Comparison of ENCODE assay signal across 8 cellular contexts in genomic region chr20:38926142-38926933, GRCh38. TPM values are rescaled to one million over a fixed set of nuclear protein-coding genes. Genes with fewer than 3 reads are reported as not detected.
DNase-seq lines count a peak whose midpoint lies in the region; ATAC-seq lines count a peak whose summit lies in the region.

FAM83D (plus strand) TSS chr20:38926417; CDS start chr20:38926443, 26 bp downstream.

- DNase-seq in C1 segment of cervical spinal cord (lab: John Stamatoyannopoulos, UW) (peak; percentile 11 to 93 (median 86)), NCI-H526 treated with DMSO at 0.1 percent for 48 hours (lab: John Stamatoyannopoulos, UW) (peak; percentile 98), dedifferentiated amniotic fluid mesenchymal stem cell (ENCODE audit: extremely low spot score) (peak; percentile 96), left lobe of liver (ENCODE audit: low spot score) (peak; percentile 98)
- DNase-seq in activated CD4-positive, alpha-beta T cell treated with anti-CD3 and anti-CD28 coated beads for 48 hours = peak; percentile 98
- peak; percentile 92 to 97 for DNase-seq in stimulated activated CD4-positive, alpha-beta T cell treated with anti-CD3 and anti-CD28 coated beads, Interleukin-2, amount 100 ng/mL, for 24 hours

- ATAC-seq in GM19351 (IDR thresholded peaks at IDR 0.05; ENCODE audit: unreplicated experiment) (peak; percentile 94), HG03520 (IDR thresholded peaks at IDR 0.05; ENCODE audit: unreplicated experiment) (peak; percentile 87), left lobe of liver (peak; percentile 94)

RNA-seq across cellular contexts. Expression of gene FAM83D, which starts in this region (rescaled TPM):
- 2.9 TPM for total RNA-seq in left lobe of liver

Comparison
In these comparisons a context has a peak if more than half of its experiments do, and no peak if none do; other contexts are left out.
1. Peak in every context shown above with its lines: DNase-seq and ATAC-seq.